In the genomic region with DNA sequence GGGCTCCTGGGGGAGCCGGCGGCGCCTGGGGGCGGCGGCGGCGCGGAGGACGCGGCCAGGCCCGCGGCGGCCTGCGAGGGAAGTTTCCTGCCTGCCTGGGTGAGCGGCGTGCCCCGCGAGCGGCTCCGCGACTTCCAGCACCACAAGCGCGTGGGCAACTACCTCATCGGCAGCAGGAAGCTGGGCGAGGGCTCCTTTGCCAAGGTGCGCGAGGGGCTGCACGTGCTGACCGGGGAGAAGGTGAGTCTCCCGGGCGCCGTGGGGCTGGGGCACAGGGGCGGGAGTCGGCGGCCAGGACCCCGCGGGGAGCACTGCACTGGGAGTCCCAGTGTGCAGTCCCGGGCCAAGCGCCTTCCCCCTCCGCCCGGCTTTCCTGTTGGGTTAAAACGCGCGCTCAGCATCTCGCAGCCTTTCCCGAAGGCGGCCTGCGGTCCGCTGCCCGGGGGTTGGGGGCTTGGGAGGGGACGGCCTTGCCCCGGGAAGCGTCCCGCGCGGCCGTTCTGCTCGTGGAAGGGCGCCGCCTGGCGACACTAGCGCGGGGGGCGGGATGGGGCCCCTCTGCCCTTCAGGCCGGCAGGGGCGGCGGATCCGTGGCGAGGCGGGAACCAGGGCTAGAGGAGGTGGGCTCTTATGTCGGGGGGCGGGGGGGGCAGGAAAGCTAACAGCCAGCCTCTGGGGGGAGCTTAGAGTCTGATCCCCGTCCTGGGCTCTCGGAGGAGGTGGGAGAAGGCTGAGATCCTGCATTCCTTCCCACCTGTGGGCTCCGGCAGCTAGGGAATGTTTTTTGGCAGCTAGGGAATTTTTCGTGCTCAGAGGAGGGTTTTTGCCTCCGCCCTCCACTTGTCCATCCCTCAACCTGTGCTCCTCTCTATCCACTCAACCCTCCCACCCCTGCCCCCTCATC, we compare ENCODE assay signal across 2 cellular contexts.
TF ChIP-seq lines count a peak whose summit lies in the region.

No MANE protein-coding gene starts in this region.

TF ChIP-seq in IMR-90, 13 proteins besides CTCF, POLR2A, EP300 and RAD21:
- TF ChIP-seq BHLHE40 (IDR thresholded peaks at IDR 0.05; ENCODE audit: low read depth, low read length) (0 out of 2 replicates have a peak, but pooled peaks have one; percentile 3), SMC3 (IDR thresholded peaks at IDR 0.05; ENCODE audit: low read depth, low read length) (peak; percentile 41; the same call in 1 of the 2 replicates), MAZ (IDR thresholded peaks at IDR 0.05; ENCODE audit: borderline replicate concordance, low read depth, low read length) (peak; percentile 66; the same call in 1 of the 2 replicates), MXI1 (IDR thresholded peaks at IDR 0.05; ENCODE audit: borderline replicate concordance, low read depth, low read length) (peak; percentile 65; the same call in 1 of the 2 replicates), CHD1 (IDR thresholded peaks at IDR 0.05; ENCODE audit: low read depth, low read length) (no peak)

TF ChIP-seq in H1, 55 proteins besides CTCF, POLR2A, EP300 and RAD21 (continues in another document):
- TF ChIP-seq HDAC2 (IDR thresholded peaks at IDR 0.05; ENCODE audit: borderline replicate concordance in 1 of 2, low read depth in 2 of 2, low read length in 2 of 2) (peak in 1 of 2 experiments; percentile 30; a peak in 1 of 4 replicates), SP2 (IDR thresholded peaks at IDR 0.05; ENCODE audit: low read length) (no peak), RXRA (IDR thresholded peaks at IDR 0.05; ENCODE audit: insufficient read depth, low read depth, low read length) (no peak), YY1 (IDR thresholded peaks at IDR 0.05; ENCODE audit: low read depth, low read length) (no peak), SIX5 (IDR thresholded peaks at IDR 0.05; ENCODE audit: low read depth, low read length) (no peak), CHD7 (IDR thresholded peaks at IDR 0.05; ENCODE audit: insufficient replicate concordance, low read length) (no peak), USF2 (IDR thresholded peaks at IDR 0.05; ENCODE audit: low read length) (no peak), KDM4A (IDR thresholded peaks at IDR 0.05; ENCODE audit: low read depth, low read length, severe bottlenecking) (peak; percentile 15), ASH2L (IDR thresholded peaks at IDR 0.05; ENCODE audit: low read length) (peak; percentile 24), SP4 (IDR thresholded peaks at IDR 0.05; ENCODE audit: low read length) (no peak), SRF (IDR thresholded peaks at IDR 0.05; ENCODE audit: low read depth, low read length) (no peak), CHD2 (IDR thresholded peaks at IDR 0.05; ENCODE audit: low read length) (no peak), SIRT6 (IDR thresholded peaks at IDR 0.05; ENCODE audit: low read length) (no peak), JUND (IDR thresholded peaks at IDR 0.05; ENCODE audit: low read length) (no peak), TAF1 (IDR thresholded peaks at IDR 0.05; ENCODE audit: low read depth, low read length) (0 out of 2 replicates have a peak, but pooled peaks have one; percentile 33), EGR1 (IDR thresholded peaks at IDR 0.05; ENCODE audit: borderline replicate concordance, low read depth, low read length) (no peak), FOSL1 (IDR thresholded peaks at IDR 0.05; ENCODE audit: insufficient read depth, low read depth, low read length) (no peak), JUN (IDR thresholded peaks at IDR 0.05; ENCODE audit: low read depth, low read length) (no peak), BRCA1 (IDR thresholded peaks at IDR 0.05; ENCODE audit: low read depth, low read length) (no peak), CTBP2 (IDR thresholded peaks at IDR 0.05; ENCODE audit: borderline replicate concordance, insufficient read depth, insufficient read length, low read length) (no peak), GABPA (IDR thresholded peaks at IDR 0.05; ENCODE audit: borderline replicate concordance, insufficient read depth, low read length) (no peak), RBBP5 (IDR thresholded peaks at IDR 0.05; ENCODE audit: borderline replicate concordance, low read depth, low read length) (0 out of 2 replicates have a peak, but pooled peaks have one; percentile 19), NANOG (IDR thresholded peaks at IDR 0.05; ENCODE audit: insufficient read depth, low read depth, low read length, poor library complexity, severe bottlenecking) (no peak), EZH2 (IDR thresholded peaks at IDR 0.05; ENCODE audit: low read depth, low read length, severe bottlenecking) (no peak), TEAD4 (IDR thresholded peaks at IDR 0.05; ENCODE audit: low read depth, low read length) (0 out of 2 replicates have a peak, but pooled peaks have one; percentile 46), SUZ12 (IDR thresholded peaks at IDR 0.05; ENCODE audit: low read length) (peak; percentile 20; the same call in 1 of the 2 replicates), SAP30 (IDR thresholded peaks at IDR 0.05; ENCODE audit: insufficient read depth, insufficient replicate concordance, low read length) (no peak), HDAC6 (IDR thresholded peaks at IDR 0.05; ENCODE audit: low read depth, low read length) (no peak), SP1 (IDR thresholded peaks at IDR 0.05; ENCODE audit: low read depth, low read length) (no peak), MAFK (IDR thresholded peaks at IDR 0.05; ENCODE audit: low read depth, low read length) (no peak), TCF12 (IDR thresholded peaks at IDR 0.05; ENCODE audit: low read depth, low read length) (no peak), PHF8 (conservative IDR thresholded peaks at IDR 0.05; ENCODE audit: low read depth, low read length) (peak; percentile 22; the same call in 1 of the 2 replicates), ZNF274 (IDR thresholded peaks at IDR 0.05; ENCODE audit: borderline replicate concordance, extremely low read depth, low read length) (no peak), KDM1A (IDR thresholded peaks at IDR 0.05; ENCODE audit: borderline replicate concordance, low read length) (peak; percentile 72), CEBPB (IDR thresholded peaks at IDR 0.05; ENCODE audit: low read depth, low read length) (no peak), GTF2F1 (IDR thresholded peaks at IDR 0.05; ENCODE audit: borderline replicate concordance, low read depth, low read length) (no peak), TBP (IDR thresholded peaks at IDR 0.05; ENCODE audit: low read depth, low read length) (no peak), SIN3A (conservative IDR thresholded peaks at IDR 0.05 in 1 of 2, IDR thresholded peaks at IDR 0.05 in 1 of 2; ENCODE audit: low read depth in 1 of 2, low read length in 2 of 2) (no peak), CBX8 (IDR thresholded peaks at IDR 0.05; ENCODE audit: borderline replicate concordance, low read depth, low read length) (no peak), POU5F1 (IDR thresholded peaks at IDR 0.05; ENCODE audit: low read depth, low read length) (no peak), ATF2 (IDR thresholded peaks at IDR 0.05; ENCODE audit: low read length) (no peak), CHD1 (IDR thresholded peaks at IDR 0.05; ENCODE audit: low read depth, low read length) (no peak), RFX5 (IDR thresholded peaks at IDR 0.05; ENCODE audit: borderline replicate concordance, low read depth, low read length) (no peak), NRF1 (IDR thresholded peaks at IDR 0.05; ENCODE audit: low read depth, low read length) (no peak), CBX5 (IDR thresholded peaks at IDR 0.05; ENCODE audit: low read depth, low read length) (no peak), CREB1 (IDR thresholded peaks at IDR 0.05) (no peak), BCL11A (IDR thresholded peaks at IDR 0.05; ENCODE audit: low read depth in 2 of 2, low read length in 2 of 2) (no peak), POLR2AphosphoS5 (IDR thresholded peaks at IDR 0.05; ENCODE audit: low read depth, low read length) (no peak), TAF7 (optimal IDR thresholded peaks at IDR 0.05; ENCODE audit: borderline replicate concordance, low read depth, low read length) (no peak)
- TF ChIP-seq, protein P1, sequence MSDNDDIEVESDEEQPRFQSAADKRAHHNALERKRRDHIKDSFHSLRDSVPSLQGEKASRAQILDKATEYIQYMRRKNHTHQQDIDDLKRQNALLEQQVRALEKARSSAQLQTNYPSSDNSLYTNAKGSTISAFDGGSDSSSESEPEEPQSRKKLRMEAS (IDR thresholded peaks at IDR 0.05) = peak; percentile 55; the same call in 1 of the 2 replicates
- TF ChIP-seq, protein P2, sequence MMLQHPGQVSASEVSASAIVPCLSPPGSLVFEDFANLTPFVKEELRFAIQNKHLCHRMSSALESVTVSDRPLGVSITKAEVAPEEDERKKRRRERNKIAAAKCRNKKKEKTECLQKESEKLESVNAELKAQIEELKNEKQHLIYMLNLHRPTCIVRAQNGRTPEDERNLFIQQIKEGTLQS (IDR thresholded peaks at IDR 0.05; ENCODE audit: insufficient read depth, low read depth, low read length) = no peak
